1 cellular context compared by ENCODE assay signal in genomic region chr4:147782087-147782781, GRCh38.
A peak's percentile ranks its signal among the peaks of the same experiment; 100 is the strongest.
TF ChIP-seq lines count a peak whose summit lies in the region.

No MANE protein-coding gene starts in this region.

TF ChIP-seq in HEK293, 187 proteins besides CTCF, POLR2A, EP300 and RAD21 (continued from another document and continues in another):
- TF ChIP-seq ZNF692 (tag by site-specific recombination; IDR thresholded peaks at IDR 0.05) (no peak), PBX3 (CRISPR knock-in tag; IDR thresholded peaks at IDR 0.05) (no peak), ZNF138 (tag by site-specific recombination; IDR thresholded peaks at IDR 0.05; ENCODE audit: borderline replicate concordance) (no peak), KLF16 (tag by site-specific recombination; IDR thresholded peaks at IDR 0.05) (no peak), ZNF561 (tag by site-specific recombination; IDR thresholded peaks at IDR 0.05; ENCODE audit: borderline replicate concordance) (peak; percentile 36; the same call in 1 of the 2 replicates), HOXA7 (CRISPR knock-in tag; IDR thresholded peaks at IDR 0.05; ENCODE audit: borderline replicate concordance) (no peak), RBAK (tag by site-specific recombination; IDR thresholded peaks at IDR 0.05) (no peak), ZNF302 (tag by site-specific recombination; IDR thresholded peaks at IDR 0.05; ENCODE audit: low read depth) (no peak), OVOL3 (tag by site-specific recombination; IDR thresholded peaks at IDR 0.05) (no peak), ZNF558 (tag by site-specific recombination; IDR thresholded peaks at IDR 0.05) (no peak; the same call in 1 of the 2 replicates), GLI2 (tag by site-specific recombination; IDR thresholded peaks at IDR 0.05; ENCODE audit: borderline replicate concordance, low read depth) (no peak), ZBTB1 (tag by site-specific recombination; IDR thresholded peaks at IDR 0.05) (no peak), ZNF16 (tag by site-specific recombination; IDR thresholded peaks at IDR 0.05; ENCODE audit: low read depth) (no peak), ZEB2 (tag by site-specific recombination; IDR thresholded peaks at IDR 0.05) (peak; percentile 79), ZNF664 (tag by site-specific recombination; IDR thresholded peaks at IDR 0.05) (peak; percentile 82; the same call in 1 of the 2 replicates), ZNF626 (tag by site-specific recombination; IDR thresholded peaks at IDR 0.05) (no peak), YY1 (tag by site-specific recombination; IDR thresholded peaks at IDR 0.05) (no peak), KLF10 (tag by site-specific recombination; IDR thresholded peaks at IDR 0.05) (peak; percentile 93), ZNF398 (tag by site-specific recombination; IDR thresholded peaks at IDR 0.05) (no peak), MZF1 (tag by site-specific recombination; IDR thresholded peaks at IDR 0.05; ENCODE audit: borderline replicate concordance) (peak; percentile 54; the same call in 1 of the 2 replicates), ZSCAN23 (tag by site-specific recombination; IDR thresholded peaks at IDR 0.05) (no peak), ZNF548 (tag by site-specific recombination; IDR thresholded peaks at IDR 0.05) (no peak), ZBTB44 (tag by site-specific recombination; IDR thresholded peaks at IDR 0.05) (peak; percentile 63), ZNF843 (tag by site-specific recombination; IDR thresholded peaks at IDR 0.05) (peak; percentile 87), ZNF223 (tag by site-specific recombination; IDR thresholded peaks at IDR 0.05) (no peak), ZNF292 (tag by site-specific recombination; IDR thresholded peaks at IDR 0.05; ENCODE audit: borderline replicate concordance, low read depth) (no peak), ZNF175 (tag by site-specific recombination; IDR thresholded peaks at IDR 0.05) (no peak), ZNF658 (tag by site-specific recombination; IDR thresholded peaks at IDR 0.05) (no peak), ZNF114 (tag by site-specific recombination; IDR thresholded peaks at IDR 0.05) (no peak), ZNF785 (tag by site-specific recombination; IDR thresholded peaks at IDR 0.05) (no peak), ZNF214 (tag by site-specific recombination; IDR thresholded peaks at IDR 0.05; ENCODE audit: borderline replicate concordance) (no peak), ZNF211 (tag by site-specific recombination; IDR thresholded peaks at IDR 0.05; ENCODE audit: low read depth) (no peak), ZNF202 (tag by site-specific recombination; IDR thresholded peaks at IDR 0.05; ENCODE audit: borderline replicate concordance) (no peak), SP7 (tag by site-specific recombination; IDR thresholded peaks at IDR 0.05) (peak; percentile 84), KLF8 (tag by site-specific recombination; IDR thresholded peaks at IDR 0.05) (no peak), ZFP69B (tag by site-specific recombination; IDR thresholded peaks at IDR 0.05) (no peak), ZNF239 (tag by site-specific recombination; IDR thresholded peaks at IDR 0.05) (no peak), ZNF335 (tag by site-specific recombination; conservative IDR thresholded peaks at IDR 0.05) (no peak), ZSCAN18 (tag by site-specific recombination; IDR thresholded peaks at IDR 0.05) (no peak), ZNF529 (tag by site-specific recombination; IDR thresholded peaks at IDR 0.05; ENCODE audit: insufficient replicate concordance) (no peak), ZNF707 (tag by site-specific recombination; IDR thresholded peaks at IDR 0.05) (no peak), ZBTB21 (tag by site-specific recombination; IDR thresholded peaks at IDR 0.05) (peak; percentile 35; the same call in 1 of the 2 replicates), ZNF660 (tag by site-specific recombination; IDR thresholded peaks at IDR 0.05) (0 out of 2 replicates have a peak, but pooled peaks have one; percentile 25), ZNF791 (tag by site-specific recombination; IDR thresholded peaks at IDR 0.05) (no peak), ZNF544 (tag by site-specific recombination; IDR thresholded peaks at IDR 0.05) (no peak), ZNF768 (tag by site-specific recombination; IDR thresholded peaks at IDR 0.05) (no peak), EGR2 (tag by site-specific recombination; IDR thresholded peaks at IDR 0.05; ENCODE audit: low read depth) (0 out of 2 replicates have a peak, but pooled peaks have one; percentile 5), ZNF639 (tag by site-specific recombination; IDR thresholded peaks at IDR 0.05) (no peak), SP2 (tag by site-specific recombination; IDR thresholded peaks at IDR 0.05) (no peak), ZNF132 (tag by site-specific recombination; IDR thresholded peaks at IDR 0.05; ENCODE audit: borderline replicate concordance) (no peak), TCF7L2 (IDR thresholded peaks at IDR 0.05; ENCODE audit: borderline replicate concordance, low read depth, low read length) (0 out of 2 replicates have a peak, but pooled peaks have one; percentile 45), GLIS1 (tag by site-specific recombination; IDR thresholded peaks at IDR 0.05) (0 out of 2 replicates have a peak, but pooled peaks have one; percentile 12)
- TF ChIP-seq, protein P1, sequence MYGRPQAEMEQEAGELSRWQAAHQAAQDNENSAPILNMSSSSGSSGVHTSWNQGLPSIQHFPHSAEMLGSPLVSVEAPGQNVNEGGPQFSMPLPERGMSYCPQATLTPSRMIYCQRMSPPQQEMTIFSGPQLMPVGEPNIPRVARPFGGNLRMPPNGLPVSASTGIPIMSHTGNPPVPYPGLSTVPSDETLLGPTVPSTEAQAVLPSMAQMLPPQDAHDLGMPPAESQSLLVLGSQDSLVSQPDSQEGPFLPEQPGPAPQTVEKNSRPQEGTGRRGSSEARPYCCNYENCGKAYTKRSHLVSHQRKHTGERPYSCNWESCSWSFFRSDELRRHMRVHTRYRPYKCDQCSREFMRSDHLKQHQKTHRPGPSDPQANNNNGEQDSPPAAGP (tag by site-specific recombination; IDR thresholded peaks at IDR 0.05), result no peak
- TF ChIP-seq, protein P2, sequence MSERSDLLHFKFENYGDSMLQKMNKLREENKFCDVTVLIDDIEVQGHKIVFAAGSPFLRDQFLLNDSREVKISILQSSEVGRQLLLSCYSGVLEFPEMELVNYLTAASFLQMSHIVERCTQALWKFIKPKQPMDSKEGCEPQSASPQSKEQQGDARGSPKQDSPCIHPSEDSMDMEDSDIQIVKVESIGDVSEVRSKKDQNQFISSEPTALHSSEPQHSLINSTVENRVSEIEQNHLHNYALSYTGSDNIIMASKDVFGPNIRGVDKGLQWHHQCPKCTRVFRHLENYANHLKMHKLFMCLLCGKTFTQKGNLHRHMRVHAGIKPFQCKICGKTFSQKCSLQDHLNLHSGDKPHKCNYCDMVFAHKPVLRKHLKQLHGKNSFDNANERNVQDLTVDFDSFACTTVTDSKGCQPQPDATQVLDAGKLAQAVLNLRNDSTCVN (tag by site-specific recombination; optimal IDR thresholded peaks at IDR 0.05), result no peak
- TF ChIP-seq, protein P3, sequence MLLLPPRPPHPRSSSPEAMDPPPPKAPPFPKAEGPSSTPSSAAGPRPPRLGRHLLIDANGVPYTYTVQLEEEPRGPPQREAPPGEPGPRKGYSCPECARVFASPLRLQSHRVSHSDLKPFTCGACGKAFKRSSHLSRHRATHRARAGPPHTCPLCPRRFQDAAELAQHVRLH (tag by site-specific recombination; IDR thresholded peaks at IDR 0.05), result 0 out of 2 replicates have a peak, but pooled peaks have one; percentile 57
- TF ChIP-seq, protein P4, sequence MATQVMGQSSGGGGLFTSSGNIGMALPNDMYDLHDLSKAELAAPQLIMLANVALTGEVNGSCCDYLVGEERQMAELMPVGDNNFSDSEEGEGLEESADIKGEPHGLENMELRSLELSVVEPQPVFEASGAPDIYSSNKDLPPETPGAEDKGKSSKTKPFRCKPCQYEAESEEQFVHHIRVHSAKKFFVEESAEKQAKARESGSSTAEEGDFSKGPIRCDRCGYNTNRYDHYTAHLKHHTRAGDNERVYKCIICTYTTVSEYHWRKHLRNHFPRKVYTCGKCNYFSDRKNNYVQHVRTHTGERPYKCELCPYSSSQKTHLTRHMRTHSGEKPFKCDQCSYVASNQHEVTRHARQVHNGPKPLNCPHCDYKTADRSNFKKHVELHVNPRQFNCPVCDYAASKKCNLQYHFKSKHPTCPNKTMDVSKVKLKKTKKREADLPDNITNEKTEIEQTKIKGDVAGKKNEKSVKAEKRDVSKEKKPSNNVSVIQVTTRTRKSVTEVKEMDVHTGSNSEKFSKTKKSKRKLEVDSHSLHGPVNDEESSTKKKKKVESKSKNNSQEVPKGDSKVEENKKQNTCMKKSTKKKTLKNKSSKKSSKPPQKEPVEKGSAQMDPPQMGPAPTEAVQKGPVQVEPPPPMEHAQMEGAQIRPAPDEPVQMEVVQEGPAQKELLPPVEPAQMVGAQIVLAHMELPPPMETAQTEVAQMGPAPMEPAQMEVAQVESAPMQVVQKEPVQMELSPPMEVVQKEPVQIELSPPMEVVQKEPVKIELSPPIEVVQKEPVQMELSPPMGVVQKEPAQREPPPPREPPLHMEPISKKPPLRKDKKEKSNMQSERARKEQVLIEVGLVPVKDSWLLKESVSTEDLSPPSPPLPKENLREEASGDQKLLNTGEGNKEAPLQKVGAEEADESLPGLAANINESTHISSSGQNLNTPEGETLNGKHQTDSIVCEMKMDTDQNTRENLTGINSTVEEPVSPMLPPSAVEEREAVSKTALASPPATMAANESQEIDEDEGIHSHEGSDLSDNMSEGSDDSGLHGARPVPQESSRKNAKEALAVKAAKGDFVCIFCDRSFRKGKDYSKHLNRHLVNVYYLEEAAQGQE (tag by site-specific recombination; IDR thresholded peaks at IDR 0.05), result no peak
